ENCODE assay signal across 9 cellular contexts in genomic region chr1:12472410-12472797, GRCh38.
DNase-seq lines count a peak whose midpoint lies in the region; ATAC-seq and TF ChIP-seq lines count a peak whose summit lies in the region.
"Had no signal": no experiment of that assay in that cellular context is flagged by ENCODE, and none has a peak within 500 bp of the region (broad histone marks: within the 10 kb centered on the region; RNA-seq: fewer than 3 reads in every experiment).

No MANE protein-coding gene starts in this region.

- peaks cover 0 to 20% (median 17%) of the 10 kb centered on the region in 11 experiments; a peak in 17 of 22 replicates for H3K9me3 ChIP-seq in BLaER1 treated with 17β-estradiol and CSF1 and Interleukin-3, amounts not matched to agents 10 nM and 100 nM (replicated peaks in 1 of 11)
- H3K9me3 ChIP-seq in colonic mucosa, result no peaks in the 10 kb centered on the region

- peak overlapping the region in 5 of 10 experiments; percentile 5 to 33 (median 23); a peak in 5 of 20 replicates for H3K4me3 ChIP-seq in BLaER1 treated with 17β-estradiol and CSF1 and Interleukin-3, amounts not matched to agents 10 nM and 100 nM
- H3K4me3 ChIP-seq in Jurkat, Clone E6-1 (ENCODE audit: low read length), result peak overlapping the region; percentile 38
- H3K4me3 ChIP-seq in colonic mucosa, result no peak overlapping the region

- ATAC-seq in sciatic nerve, result no peak

- H4K20me1 ChIP-seq in BLaER1 treated with 17β-estradiol and CSF1 and Interleukin-3, amounts not matched to agents 10 nM and 100 nM, result peaks cover 0 to under 1% (median 0%) of the 10 kb centered on the region in 11 experiments; a peak in 1 of 22 replicates

- DNase-seq in Jurkat, Clone E6-1 (ENCODE audit: low read depth, low spot score), result no peak
- DNase-seq in colonic mucosa (no peak), retina (peak; percentile 18), midbrain (lab: John Stamatoyannopoulos, UW) (no peak), sciatic nerve (ENCODE audit: low spot score) (no peak), NCI-H226 (no peak), DMS79 treated with DMSO at 0.1 percent for 48 hours (lab: John Stamatoyannopoulos, UW) (no peak)
- DNase-seq: NCI-H1694 treated with DMSO at 0.1 percent for 48 hours had no signal

- H3K36me3 ChIP-seq in BLaER1 treated with 17β-estradiol and CSF1 and Interleukin-3, amounts not matched to agents 10 nM and 100 nM, result peaks cover 0 to 25% (median 10%) of the 10 kb centered on the region in 11 experiments; a peak in 14 of 22 replicates
- no peaks in the 10 kb centered on the region for H3K36me3 ChIP-seq in colonic mucosa

- no peaks in the 10 kb centered on the region; a peak in 1 of 22 replicates for H3K27me3 ChIP-seq in BLaER1 treated with 17β-estradiol and CSF1 and Interleukin-3, amounts not matched to agents 10 nM and 100 nM
- no peaks in the 10 kb centered on the region for H3K27me3 ChIP-seq in colonic mucosa

- intact Hi-C loops in colonic mucosa (cut with DNase I) (no loop called here), sciatic nerve (cut with DNase I) (no loop called here)

- peak overlapping the region in 9 of 11 experiments; percentile 36 to 74 (median 69); a peak in 15 of 22 replicates for H3K9ac ChIP-seq in BLaER1 treated with 17β-estradiol and CSF1 and Interleukin-3, amounts not matched to agents 10 nM and 100 nM
- peak overlapping the region in 1 of 2 donors; percentile 32 for H3K9ac ChIP-seq in colonic mucosa (ENCODE audit: low read depth in 2 of 2, low read length in 2 of 2)

- peak overlapping the region; percentile 63 to 96 (median 88) for H3K4me2 ChIP-seq in BLaER1 treated with 17β-estradiol and CSF1 and Interleukin-3, amounts not matched to agents 10 nM and 100 nM

- H3K4me1 ChIP-seq in BLaER1 treated with 17β-estradiol and CSF1 and Interleukin-3, amounts not matched to agents 10 nM and 100 nM, result peaks cover 58 to 89% (median 77%) of the 10 kb centered on the region in 10 experiments
- H3K4me1 ChIP-seq in colonic mucosa, result peaks cover 24% of the 10 kb centered on the region

- H3K27ac ChIP-seq in BLaER1 treated with 17β-estradiol and CSF1 and Interleukin-3, amounts not matched to agents 10 nM and 100 nM, result peak overlapping the region in 10 of 11 experiments; percentile 41 to 87 (median 80); a peak in 20 of 22 replicates
- peak overlapping the region; percentile 25 for H3K27ac ChIP-seq in colonic mucosa

- no peak for TF ChIP-seq CTCF in colonic mucosa (IDR thresholded peaks at IDR 0.05)
